Comparison of ENCODE assay signal across 8 cellular contexts in genomic region chr20:290081-290831, GRCh38. TPM values are rescaled to one million over a fixed set of nuclear protein-coding genes. Genes with fewer than 3 reads are reported as not detected.
A peak's percentile ranks its signal among the peaks of the same experiment; 100 is the strongest.
DNase-seq lines count a peak whose midpoint lies in the region; TF ChIP-seq lines count a peak whose summit lies in the region.

TSS of gene C20orf96 (minus strand) at chr20:290750. CDS start at chr20:290610, 140 bp downstream.

- H4K20me1 ChIP-seq in Loucy (ENCODE audit: insufficient read depth, low read length, poor library complexity, severe bottlenecking): no peaks in the 10 kb centered on the region

- H2AFZ ChIP-seq in Loucy (ENCODE audit: low read length): peak within 1 kb of the TSS; percentile 99

- H3K27ac ChIP-seq in stomach smooth muscle (ENCODE audit: low read length): peak within 1 kb of the TSS; percentile 77

- H3K9me2 ChIP-seq in Loucy (replicated peaks; ENCODE audit: low read depth, low read length): no peaks in the 10 kb centered on the region

- H3K4me1 Mint-ChIP-seq in neural crest cell: peaks cover 15% of the 10 kb centered on the region

- H3K9ac ChIP-seq in Loucy (ENCODE audit: low read depth, low read length, poor library complexity, severe bottlenecking) (peak within 1 kb of the TSS; percentile 93), stomach smooth muscle (ENCODE audit: low read length in 2 of 2) (peak within 1 kb of the TSS; percentile 59 to 86)

- H3K79me2 ChIP-seq in Loucy (ENCODE audit: insufficient read depth, low read length): peaks cover 13% of the 10 kb centered on the region

- TF ChIP-seq CTCF in Loucy (conservative IDR thresholded peaks at IDR 0.05; ENCODE audit: low read length) (no peak), fibroblast of villous mesenchyme (IDR thresholded peaks at IDR 0.05; ENCODE audit: insufficient read depth, low read depth, low read length) (peak; percentile 55), neural crest cell (conservative IDR thresholded peaks at IDR 0.05) (peak; percentile 58)

- no peak within 1 kb of the TSS for H3K4me3 Mint-ChIP-seq in neural crest cell

- H3K27ac Mint-ChIP-seq in neural crest cell (ENCODE audit: unreplicated experiment): peak within 1 kb of the TSS; percentile 93

- H3K27me3 ChIP-seq in Loucy (ENCODE audit: insufficient read depth, low read length, poor library complexity, severe bottlenecking) (no peaks in the 10 kb centered on the region), stomach smooth muscle (ENCODE audit: control insufficient read depth in 1 of 2, insufficient read depth in 2 of 2, low read length in 2 of 2) (no peaks in the 10 kb centered on the region)

- H3K36me3 Mint-ChIP-seq in neural crest cell (ENCODE audit: low read depth): peaks cover 8% of the 10 kb centered on the region

- H3K9me3 ChIP-seq in Loucy (ENCODE audit: insufficient read depth, low read depth, low read length) (no peaks in the 10 kb centered on the region), stomach smooth muscle (ENCODE audit: control insufficient read depth in 2 of 2, low read length in 2 of 2) (no peaks in the 10 kb centered on the region)

- DNase-seq in ELF-1 (ENCODE audit: low read depth, low spot score): peak; percentile 93
- DNase-seq in GOT3 (lab: John Stamatoyannopoulos, UW): peak; percentile 82
- DNase-seq in activated effector memory CD4-positive, alpha-beta T cell treated with Interleukin-2 at 50 U/mL for 16 hours: peak; percentile 74
- DNase-seq in fibroblast of villous mesenchyme (ENCODE audit: low read depth): peak; percentile 94
- DNase-seq in neural crest cell (ENCODE audit: low read depth, low spot score): peak; percentile 86

- H3K4me3 ChIP-seq in Loucy (ENCODE audit: low read length, poor library complexity, severe bottlenecking) (peak within 1 kb of the TSS; percentile 97), fibroblast of villous mesenchyme (ENCODE audit: low read depth, low read length) (peak within 1 kb of the TSS; percentile 85), stomach smooth muscle (ENCODE audit: low read length in 2 of 2) (peak within 1 kb of the TSS; percentile 77 to 86)

- H3K4me1 ChIP-seq in Loucy (ENCODE audit: insufficient read depth, low read length, poor library complexity, severe bottlenecking): peaks cover 30% of the 10 kb centered on the region
- peaks cover 15% of the 10 kb centered on the region for H3K4me1 ChIP-seq in stomach smooth muscle (ENCODE audit: control insufficient read depth, insufficient read depth, low read length)

- no peaks in the 10 kb centered on the region for H3K27me3 Mint-ChIP-seq in neural crest cell (ENCODE audit: low read depth)

- H3K9me3 Mint-ChIP-seq in neural crest cell: peaks cover 2% of the 10 kb centered on the region

- H3K4me2 ChIP-seq in Loucy (ENCODE audit: low read depth, low read length, poor library complexity, severe bottlenecking): peak within 1 kb of the TSS; percentile 84

- TF ChIP-seq POLR2A in Raji (IDR thresholded peaks at IDR 0.05; ENCODE audit: insufficient read depth, low read depth, low read length): peak; percentile 34; the same call in 1 of the 2 replicates

- H3K36me3 ChIP-seq in Loucy (ENCODE audit: insufficient read depth, low read length) (no peaks in the 10 kb centered on the region), stomach smooth muscle (ENCODE audit: control insufficient read depth in 2 of 2, insufficient read depth in 2 of 2, low read length in 2 of 2) (no peaks in the 10 kb centered on the region)

- no peaks in the 10 kb centered on the region; the same call in 1 of the 2 replicates for H3F3A ChIP-seq in Loucy (ENCODE audit: low read depth)

RNA-seq across cellular contexts. Expression of gene C20orf96, which starts in this region (rescaled TPM):
- 1.3 and 1.9 TPM in 2 replicates for total RNA-seq in fibroblast of villous mesenchyme
- 34.0 and 40.8 TPM in 2 replicates for total RNA-seq in neural crest cell

Comparison
In these comparisons a context has a peak if more than half of its experiments do, and no peak if none do; other contexts are left out.
1. Peak in every context shown above with its lines: DNase-seq, H3K4me3 ChIP-seq and H3K27ac ChIP-seq.
2. RNA of gene C20orf96 (total RNA-seq): 34.0 to 40.8 TPM in neural crest cell; 1.3 to 1.9 TPM in fibroblast of villous mesenchyme; every median in the first group is over 10 times any median in the second.